Comparison of ENCODE assay signal across 8 cellular contexts in genomic region chr14:52791204-52792096, GRCh38. TPM values are rescaled to one million over a fixed set of nuclear protein-coding genes. Genes with fewer than 3 reads are reported as not detected.
A peak's percentile ranks its signal among the peaks of the same experiment; 100 is the strongest.
DNase-seq lines count a peak whose midpoint lies in the region; ATAC-seq, FAIRE-seq and TF ChIP-seq lines count a peak whose summit lies in the region.

GNPNAT1 (minus strand) TSS chr14:52791607; CDS start chr14:52784650, 6,957 bp downstream.

- no TSS peak for BruUV-seq in HepG2 (replicated peaks; lab: Mats Ljungman, UMichigan)

- TF ChIP-seq POLR2A in HepG2 (IDR thresholded peaks at IDR 0.05; ENCODE audit: insufficient read depth in 1 of 2, low read depth in 2 of 2, low read length in 2 of 2), result peak; percentile 87 to 89

- FAIRE-seq in HepG2 (lab: Jason Lieb, UNC), result no peak

- TF ChIP-seq EP300 in HepG2 (IDR thresholded peaks at IDR 0.05; ENCODE audit: low read depth in 2 of 2, low read length in 2 of 2) (0 out of 4 replicates have a peak, but pooled peaks of 1 of the 2 experiments have one; percentile 6), HepG2 (CRISPR knock-in tag; IDR thresholded peaks at IDR 0.05; ENCODE audit: borderline replicate concordance) (0 out of 2 replicates have a peak, but pooled peaks have one; percentile 14)

- intact Hi-C loops in HepG2 (cut with micrococcal nuclease; ENCODE audit: unreplicated experiment), result loop anchor here (1.0 to 2.0 kb wide), 2 partner anchors 30 to 61 kb away; partner anchors contain the start of gene STYX

- H3K9me3 ChIP-seq in HepG2 (ENCODE audit: low read length), result no peaks in the 10 kb centered on the region

- POLR2A ChIA-PET in HepG2 (lab: Yijun Ruan, JAX), result interaction anchor here (0.5 to 4.3 kb wide), 21 partner anchors 9 to 239 kb away, joined by 3 to 27 read pairs (median 4); partner anchors contain the start of genes ERO1A, GPR137C, PSMC6 and STYX

- peak within 1 kb of the TSS; percentile 84 for H3K4me2 ChIP-seq in HepG2 (ENCODE audit: low read depth, low read length)

- H4K20me1 ChIP-seq in HepG2 (ENCODE audit: insufficient read depth, low read length), result peaks cover 16% of the 10 kb centered on the region; the same call in 1 of the 2 replicates

- in situ Hi-C loops in HepG2 (cut with HindIII; ENCODE audit: extremely low pct_ligation_motif_present, low pct_unique_long_range_greater_than_20kb), result no loop called here

- TF ChIP-seq RAD21 in HepG2 (CRISPR knock-in tag; IDR thresholded peaks at IDR 0.05), result peak; percentile 32; the same call in 1 of the 2 replicates

- ATAC-seq in GM19395 (IDR thresholded peaks at IDR 0.05; ENCODE audit: unreplicated experiment) (peak; percentile 87), HG03565 (IDR thresholded peaks at IDR 0.05; ENCODE audit: unreplicated experiment) (peak; percentile 80), HepG2 (peak; percentile 95)

- H3K27ac ChIP-seq in C4-2B, result peak within 1 kb of the TSS; percentile 99
- peak within 1 kb of the TSS; percentile 90 for H3K27ac ChIP-seq in HepG2 (ENCODE audit: extremely low read length, insufficient read depth, low read length)

- H3K4me3 ChIP-seq in HepG2 (replicated peaks in 1 of 3; ENCODE audit: insufficient read depth in 1 of 3, low read depth in 2 of 3, low read length in 3 of 3), result peak within 1 kb of the TSS; percentile 65 to 90 (median 88)

- H2AFZ ChIP-seq in HepG2 (ENCODE audit: low read length), result peak within 1 kb of the TSS; percentile 89

- H3K27me3 ChIP-seq in HepG2 (ENCODE audit: control insufficient read depth in 1 of 2, insufficient read depth in 2 of 2, low read length in 2 of 2), result no peaks in the 10 kb centered on the region; a peak in 2 of 5 replicates

- H3K79me2 ChIP-seq in HepG2 (ENCODE audit: insufficient read depth, low read length), result peaks cover 47% of the 10 kb centered on the region

- peaks cover 49% of the 10 kb centered on the region for H3K4me1 ChIP-seq in HepG2 (ENCODE audit: insufficient read depth, low read length)

- CTCF ChIA-PET in HepG2 (lab: Yijun Ruan, JAX; ENCODE audit: low intra/inter-chr PET ratio, low total read pairs), result no interaction called here

- TF ChIP-seq CTCF in C4-2B (conservative IDR thresholded peaks at IDR 0.05) (no peak), HepG2 (CRISPR knock-in tag; IDR thresholded peaks at IDR 0.05) (peak; percentile 18; the same call in 1 of the 2 replicates)

- H3K36me3 ChIP-seq in HepG2 (replicated peaks in 1 of 2; ENCODE audit: control insufficient read depth in 1 of 2, insufficient read depth in 2 of 2, low read length in 2 of 2), result 0 out of 5 replicates have a peak, but pooled peaks cover 0 to 4% of the 10 kb centered on the region in 2 experiments

- under 1% methylated on average over 19 of the region's 75 CpGs for WGBS in HepG2 (ENCODE audit: low lambda C conversion rate)

- peak within 1 kb of the TSS; percentile 83 for H3K9ac ChIP-seq in HepG2 (ENCODE audit: insufficient read depth, low read depth, low read length)

- DNase-seq in NCI-H82 (lab: John Stamatoyannopoulos, UW) (peak; percentile 92), dermis blood vessel endothelial cell (peak; percentile 97), HepG2 (ENCODE audit: low spot score) (peak; percentile 88)
- DNase-seq in activated CD4-positive, alpha-beta T cell treated with anti-CD3 and anti-CD28 coated beads, Interleukin-2, amount 50 U/mL, for 48 hours, result peak; percentile 78 to 82
- peak; percentile 67 to 79 for DNase-seq in stimulated activated CD4-positive, alpha-beta T cell treated with anti-CD3 and anti-CD28 coated beads, Interleukin-2, amount 100 ng/mL, for 48 hours

TF ChIP-seq in HepG2, 621 proteins besides CTCF, POLR2A, EP300 and RAD21 (continues in another document):
- 0 out of 2 replicates have a peak, but pooled peaks have one; percentile 14 for TF ChIP-seq DPF2 (CRISPR knock-in tag; IDR thresholded peaks at IDR 0.05; ENCODE audit: borderline replicate concordance, low read depth)
- TF ChIP-seq NFE2L2 (IDR thresholded peaks at IDR 0.05; ENCODE audit: low read length), result no peak
- 0 out of 4 replicates have a peak, but pooled peaks of 1 of the 2 experiments have one; percentile 9 for TF ChIP-seq NR2F1 (CRISPR knock-in tag; IDR thresholded peaks at IDR 0.05)
- peak; percentile 95; the same call in 1 of the 2 replicates for TF ChIP-seq TMF1 (CRISPR knock-in tag; IDR thresholded peaks at IDR 0.05; ENCODE audit: low read depth)
- no peak for TF ChIP-seq RELA (CRISPR knock-in tag; IDR thresholded peaks at IDR 0.05)
- no peak for TF ChIP-seq SP2 (CRISPR knock-in tag; IDR thresholded peaks at IDR 0.05)
- TF ChIP-seq NR2F2 (IDR thresholded peaks at IDR 0.05; ENCODE audit: borderline replicate concordance, low read depth), result no peak
- TF ChIP-seq SETDB1 (CRISPR knock-in tag; IDR thresholded peaks at IDR 0.05; ENCODE audit: borderline replicate concordance), result no peak
- TF ChIP-seq, protein P1, sequence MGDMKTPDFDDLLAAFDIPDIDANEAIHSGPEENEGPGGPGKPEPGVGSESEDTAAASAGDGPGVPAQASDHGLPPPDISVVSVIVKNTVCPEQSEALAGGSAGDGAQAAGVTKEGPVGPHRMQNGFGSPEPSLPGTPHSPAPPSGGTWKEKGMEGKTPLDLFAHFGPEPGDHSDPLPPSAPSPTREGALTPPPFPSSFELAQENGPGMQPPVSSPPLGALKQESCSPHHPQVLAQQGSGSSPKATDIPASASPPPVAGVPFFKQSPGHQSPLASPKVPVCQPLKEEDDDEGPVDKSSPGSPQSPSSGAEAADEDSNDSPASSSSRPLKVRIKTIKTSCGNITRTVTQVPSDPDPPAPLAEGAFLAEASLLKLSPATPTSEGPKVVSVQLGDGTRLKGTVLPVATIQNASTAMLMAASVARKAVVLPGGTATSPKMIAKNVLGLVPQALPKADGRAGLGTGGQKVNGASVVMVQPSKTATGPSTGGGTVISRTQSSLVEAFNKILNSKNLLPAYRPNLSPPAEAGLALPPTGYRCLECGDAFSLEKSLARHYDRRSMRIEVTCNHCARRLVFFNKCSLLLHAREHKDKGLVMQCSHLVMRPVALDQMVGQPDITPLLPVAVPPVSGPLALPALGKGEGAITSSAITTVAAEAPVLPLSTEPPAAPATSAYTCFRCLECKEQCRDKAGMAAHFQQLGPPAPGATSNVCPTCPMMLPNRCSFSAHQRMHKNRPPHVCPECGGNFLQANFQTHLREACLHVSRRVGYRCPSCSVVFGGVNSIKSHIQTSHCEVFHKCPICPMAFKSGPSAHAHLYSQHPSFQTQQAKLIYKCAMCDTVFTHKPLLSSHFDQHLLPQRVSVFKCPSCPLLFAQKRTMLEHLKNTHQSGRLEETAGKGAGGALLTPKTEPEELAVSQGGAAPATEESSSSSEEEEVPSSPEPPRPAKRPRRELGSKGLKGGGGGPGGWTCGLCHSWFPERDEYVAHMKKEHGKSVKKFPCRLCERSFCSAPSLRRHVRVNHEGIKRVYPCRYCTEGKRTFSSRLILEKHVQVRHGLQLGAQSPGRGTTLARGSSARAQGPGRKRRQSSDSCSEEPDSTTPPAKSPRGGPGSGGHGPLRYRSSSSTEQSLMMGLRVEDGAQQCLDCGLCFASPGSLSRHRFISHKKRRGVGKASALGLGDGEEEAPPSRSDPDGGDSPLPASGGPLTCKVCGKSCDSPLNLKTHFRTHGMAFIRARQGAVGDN (CRISPR knock-in tag; IDR thresholded peaks at IDR 0.05), result peak; percentile 98
- peak; percentile 78 for TF ChIP-seq ZNF770 (CRISPR knock-in tag; IDR thresholded peaks at IDR 0.05)
- peak; percentile 88 for TF ChIP-seq ZNF546 (CRISPR knock-in tag; conservative IDR thresholded peaks at IDR 0.05)
- TF ChIP-seq ARNTL (CRISPR knock-in tag; IDR thresholded peaks at IDR 0.05), result 0 out of 2 replicates have a peak, but pooled peaks have one; percentile 57

RNA-seq across cellular contexts. Expression of gene GNPNAT1, which starts in this region (rescaled TPM):
- total RNA-seq in dermis blood vessel endothelial cell (23.8 and 33.8 TPM in 2 replicates), HepG2 (2016; rRNA removed; fragmentation: Illumina TruSeq; extraction: Trizol) (54.9 and 89.6 TPM in 2 replicates)
- 14.3 and 18.1 TPM in 2 replicates for total RNA-seq in HepG2 (2016; cell fraction: cytosol; rRNA removed; fragmentation: Illumina TruSeq; extraction: Trizol; ENCODE audit: low read depth)
- 55.8 and 86.2 TPM in 2 replicates for total RNA-seq in HepG2 (2016; cell fraction: insoluble cytoplasmic fraction; rRNA removed; fragmentation: Illumina TruSeq; extraction: Trizol)
- 41.0 and 43.6 TPM in 2 replicates for total RNA-seq in HepG2 (2016; cell fraction: membrane; rRNA removed; fragmentation: Illumina TruSeq; extraction: Trizol)
- total RNA-seq in HepG2 (2016; cell fraction: nucleus; rRNA removed; fragmentation: Illumina TruSeq; extraction: Trizol), result 28.5 and 31.1 TPM in 2 replicates
- 28.6 and 38.3 TPM in 2 replicates for polyA plus RNA-seq in HepG2 (2011; rRNA removed)
- polyA plus RNA-seq in HepG2 (2011; cell fraction: cytosol; rRNA removed), result 24.4 and 32.3 TPM in 2 replicates
- 6.7 and 12.7 TPM in 2 replicates for polyA plus RNA-seq in HepG2 (2011; cell fraction: nucleus; rRNA removed)
- polyA plus RNA-seq in HepG2 (2012), result 36.3 and 47.9 TPM in 2 replicates
- polyA plus RNA-seq in HepG2 (2016; cell fraction: cytosol; fragmentation: Illumina TruSeq; extraction: Trizol; ENCODE audit: low read depth), result 23.3 and 26.6 TPM in 2 replicates
- polyA plus RNA-seq in HepG2 (2016; cell fraction: insoluble cytoplasmic fraction; fragmentation: Illumina TruSeq; extraction: Trizol; ENCODE audit: low read depth), result 113 and 116 TPM in 2 replicates
- polyA plus RNA-seq in HepG2 (2016; cell fraction: membrane; fragmentation: Illumina TruSeq; extraction: Trizol; ENCODE audit: low read depth), result 44.1 and 47.6 TPM in 2 replicates
- polyA plus RNA-seq in HepG2 (2016; cell fraction: nucleus; fragmentation: Illumina TruSeq; extraction: Trizol; ENCODE audit: insufficient read depth, low read depth), result 46.0 and 46.3 TPM in 2 replicates
- polyA minus RNA-seq in HepG2 (2011; rRNA and poly(A)+ RNA removed; ENCODE audit: low replicate concordance), result 25.8 and 48.5 TPM in 2 replicates
- polyA minus RNA-seq in HepG2 (2011; cell fraction: cytosol; rRNA and poly(A)+ RNA removed), result 21.1 and 27.0 TPM in 2 replicates
- polyA minus RNA-seq in HepG2 (2011; cell fraction: nucleus; rRNA and poly(A)+ RNA removed), result 29.3 and 34.5 TPM in 2 replicates

Comparison
In these comparisons a context has a peak if more than half of its experiments do, and no peak if none do; other contexts are left out.
1. Peak in every context shown above with its lines: DNase-seq, ATAC-seq, H3K4me3 ChIP-seq and H3K27ac ChIP-seq.